In the genomic region with DNA sequence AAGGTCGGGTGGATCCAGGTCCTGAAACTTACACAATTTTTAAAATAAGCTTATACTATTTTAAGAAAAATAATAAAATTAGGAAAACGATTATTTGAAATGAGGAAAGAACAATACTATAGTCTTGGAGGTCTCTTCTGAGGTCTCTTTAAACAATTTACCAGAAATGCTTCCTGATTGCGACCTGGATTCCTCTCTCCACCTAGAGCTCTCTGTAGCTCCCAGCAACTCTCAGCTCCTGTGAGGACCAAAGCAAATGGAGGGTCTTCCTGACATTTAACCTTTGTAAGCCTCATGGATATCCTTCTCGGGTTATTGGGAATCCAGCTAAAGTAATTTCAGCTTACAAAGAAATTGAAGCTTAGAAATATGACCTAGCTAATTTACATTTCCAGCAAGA, we compare ENCODE assay signal across 8 cellular contexts. TPM values are rescaled to one million over a fixed set of nuclear protein-coding genes. Genes with fewer than 3 reads are reported as not detected.
DNase-seq lines count a peak whose midpoint lies in the region; ATAC-seq and TF ChIP-seq lines count a peak whose summit lies in the region.

No MANE protein-coding gene starts in this region.

- H3K36me3 ChIP-seq in CD4-positive, CD25-positive, alpha-beta regulatory T cell (ENCODE audit: control insufficient read depth, insufficient read depth, low read length) = no peaks in the 10 kb centered on the region
- no peaks in the 10 kb centered on the region for H3K36me3 ChIP-seq in NT2/D1 (ENCODE audit: insufficient read depth, insufficient read length, low read length)
- no peaks in the 10 kb centered on the region for H3K36me3 ChIP-seq in endodermal cell (ENCODE audit: control insufficient read depth, insufficient read depth, low read length)
- H3K36me3 ChIP-seq in neuron (ENCODE audit: insufficient read depth, low read length) = no peaks in the 10 kb centered on the region

- peak overlapping the region; percentile 84 for H3K4me3 ChIP-seq in CD4-positive, CD25-positive, alpha-beta regulatory T cell (ENCODE audit: low read depth, low read length)
- peak overlapping the region; percentile 54 for H3K4me3 ChIP-seq in NT2/D1 (ENCODE audit: insufficient read length, low read depth)
- H3K4me3 ChIP-seq in endodermal cell (ENCODE audit: low read length) = peak overlapping the region; percentile 94
- H3K4me3 ChIP-seq in neuron (ENCODE audit: low read length) = peak overlapping the region; percentile 68

- peaks cover 1 to 6% of the 10 kb centered on the region in 2 experiments for H3K9me3 ChIP-seq in CD4-positive, CD25-positive, alpha-beta regulatory T cell (ENCODE audit: control insufficient read depth in 2 of 2, low read length in 2 of 2)
- H3K9me3 ChIP-seq in NT2/D1 (ENCODE audit: insufficient read depth, low read length) = peaks cover 19% of the 10 kb centered on the region
- H3K9me3 ChIP-seq in endodermal cell (ENCODE audit: control insufficient read depth, low read length) = peaks cover 15% of the 10 kb centered on the region
- peaks cover 7% of the 10 kb centered on the region for H3K9me3 ChIP-seq in neuron (ENCODE audit: low read length)

- peaks cover 0 to 10% (median 2%) of the 10 kb centered on the region in 7 donors for H3K9me3 Mint-ChIP-seq in CD4-positive, CD25-positive, alpha-beta regulatory T cell
- peaks cover 22% of the 10 kb centered on the region for H3K9me3 Mint-ChIP-seq in endodermal cell

- H3K4me1 ChIP-seq in CD4-positive, CD25-positive, alpha-beta regulatory T cell (ENCODE audit: control insufficient read depth, insufficient read depth, low read length, poor library complexity, severe bottlenecking) = peaks cover 16% of the 10 kb centered on the region
- H3K4me1 ChIP-seq in NT2/D1 (ENCODE audit: insufficient read depth, insufficient read length) = no peaks in the 10 kb centered on the region
- no peaks in the 10 kb centered on the region for H3K4me1 ChIP-seq in endodermal cell (ENCODE audit: control insufficient read depth, insufficient read depth, low read length)
- H3K4me1 ChIP-seq in neuron (ENCODE audit: insufficient read depth, low read length) = peaks cover 3% of the 10 kb centered on the region

- peak overlapping the region in 2 of 3 donors; percentile 89 to 94 for H3K27ac Mint-ChIP-seq in CD4-positive, CD25-positive, alpha-beta regulatory T cell
- H3K27ac Mint-ChIP-seq in endodermal cell = no peak overlapping the region

- no peak overlapping the region for H2AFZ ChIP-seq in neuron (ENCODE audit: low read depth, low read length)

- no peaks in the 10 kb centered on the region for H3K27me3 ChIP-seq in CD4-positive, CD25-positive, alpha-beta regulatory T cell (ENCODE audit: control insufficient read depth, insufficient read depth, low read length)
- no peaks in the 10 kb centered on the region for H3K27me3 ChIP-seq in NT2/D1 (ENCODE audit: insufficient read depth, insufficient read length)
- no peaks in the 10 kb centered on the region for H3K27me3 ChIP-seq in endodermal cell (ENCODE audit: control insufficient read depth, insufficient read depth, low read length, poor library complexity, severe bottlenecking)
- H3K27me3 ChIP-seq in neuron (ENCODE audit: insufficient read depth, low read length) = no peaks in the 10 kb centered on the region

- H3K27ac ChIP-seq in CD4-positive, CD25-positive, alpha-beta regulatory T cell (ENCODE audit: insufficient read depth, low read length, poor library complexity, severe bottlenecking) = no peak overlapping the region
- H3K27ac ChIP-seq in endodermal cell (ENCODE audit: low read depth, low read length) = no peak overlapping the region

- H3K9ac ChIP-seq in NT2/D1 (ENCODE audit: insufficient read length, low read depth) (peak overlapping the region; percentile 75), endodermal cell (ENCODE audit: extremely low read depth, low read length, poor library complexity, severe bottlenecking) (peak overlapping the region; percentile 71)

- peaks cover 7 to 24% (median 13%) of the 10 kb centered on the region in 4 donors for H3K4me1 Mint-ChIP-seq in CD4-positive, CD25-positive, alpha-beta regulatory T cell
- H3K4me1 Mint-ChIP-seq in endodermal cell = no peaks in the 10 kb centered on the region

- TF ChIP-seq CTCF in endodermal cell (conservative IDR thresholded peaks at IDR 0.05) = no peak

- peaks cover 5% of the 10 kb centered on the region for H3K36me3 Mint-ChIP-seq in CD4-positive, CD25-positive, alpha-beta regulatory T cell
- peaks cover 24% of the 10 kb centered on the region for H3K36me3 Mint-ChIP-seq in endodermal cell (ENCODE audit: low read depth)

- peak overlapping the region; percentile 85 to 98 (median 98) for H3K4me3 Mint-ChIP-seq in CD4-positive, CD25-positive, alpha-beta regulatory T cell
- H3K4me3 Mint-ChIP-seq in endodermal cell = peak overlapping the region; percentile 90

- H3K27me3 Mint-ChIP-seq in CD4-positive, CD25-positive, alpha-beta regulatory T cell = no peaks in the 10 kb centered on the region
- no peaks in the 10 kb centered on the region for H3K27me3 Mint-ChIP-seq in endodermal cell (ENCODE audit: insufficient read depth)

- 49 to 100% methylated on average over 2 to 4 of the region's 4 CpGs for WGBS in endodermal cell (ENCODE audit: insufficient coverage in 1 of 2, insufficient read length in 1 of 2), 2 experiments

- ATAC-seq in CD4-positive, CD25-positive, alpha-beta regulatory T cell (ENCODE audit: low read depth in 2 of 2) = no peak
- no peak for ATAC-seq in GM19467 (IDR thresholded peaks at IDR 0.05; ENCODE audit: unreplicated experiment)

- no peak for DNase-seq in CD4-positive, CD25-positive, alpha-beta regulatory T cell
- no peak for DNase-seq in NT2/D1 (ENCODE audit: low read depth, low spot score)
- no peak for DNase-seq in endodermal cell
- DNase-seq in pons (ENCODE audit: low spot score) = no peak
- DNase-seq in inferior parietal cortex (ENCODE audit: extremely low spot score) = no peak
- DNase-seq in EL = no peak

RNA-seq across cellular contexts. Expression of a gene that starts 0.9 kb away (rescaled TPM):
- total RNA-seq in CD4-positive, CD25-positive, alpha-beta regulatory T cell = 1.9 TPM
- under 1 TPM in 3 of 4 donors, not detected in 1; 0.65 to 0.87 (median 0.67) TPM for polyA plus RNA-seq in CD4-positive, CD25-positive, alpha-beta regulatory T cell
- total RNA-seq in endodermal cell = 1 to 10 TPM; 6.8 to 8.1 TPM
- polyA plus RNA-seq in endodermal cell (2013, experiment 1 of 2) = 3.9 TPM
- polyA plus RNA-seq in endodermal cell (2013, experiment 2 of 2) = 3.3 TPM

RNA-seq across cellular contexts. Expression of a gene that starts 5.8 kb away (rescaled TPM):
- total RNA-seq in CD4-positive, CD25-positive, alpha-beta regulatory T cell = not detected
- not detected for polyA plus RNA-seq in CD4-positive, CD25-positive, alpha-beta regulatory T cell
- under 1 TPM in 1 of 2 donors, not detected in 1; 0.37 TPM for total RNA-seq in endodermal cell
- polyA plus RNA-seq in endodermal cell (2013, experiment 1 of 2) = 0.36 TPM
- not detected for polyA plus RNA-seq in endodermal cell (2013, experiment 2 of 2)

RNA-seq across cellular contexts. Expression of a gene that starts 51.2 kb away (rescaled TPM):
- total RNA-seq in CD4-positive, CD25-positive, alpha-beta regulatory T cell = not detected
- polyA plus RNA-seq in CD4-positive, CD25-positive, alpha-beta regulatory T cell = not detected
- total RNA-seq in endodermal cell = under 1 TPM; 0.40 to 0.73 TPM
- polyA plus RNA-seq in endodermal cell (2013, experiment 1 of 2) = 0.93 TPM
- polyA plus RNA-seq in endodermal cell (2013, experiment 2 of 2) = 0.99 TPM
